Comparison of ENCODE assay signal across 18 cellular contexts in genomic region chr9:137404971-137405584, GRCh38. TPM values are rescaled to one million over a fixed set of nuclear protein-coding genes. Genes with fewer than 3 reads are reported as not detected.
A peak's percentile ranks its signal among the peaks of the same experiment; 100 is the strongest.
DNase-seq lines count a peak whose midpoint lies in the region; ATAC-seq, FAIRE-seq and TF ChIP-seq lines count a peak whose summit lies in the region.
"Had no signal": no experiment of that assay in that cellular context is flagged by ENCODE, and none has a peak within 500 bp of the region (broad histone marks: within the 10 kb centered on the region; RNA-seq: fewer than 3 reads in every experiment).

No MANE protein-coding gene starts in this region.

- peaks cover 8% of the 10 kb centered on the region; the same call in 2 of the 3 replicates for H3K79me2 ChIP-seq in K562 (ENCODE audit: control insufficient read depth, insufficient read depth, low read length)

- H3K27ac Mint-ChIP-seq in CD8-positive, alpha-beta memory T cell, result no peak overlapping the region
- H3K27ac Mint-ChIP-seq: CD4-positive, alpha-beta memory T cell; GM23338 had no signal

- peaks cover 1 to 4% (median 3%) of the 10 kb centered on the region in 3 donors for H3K4me1 Mint-ChIP-seq in CD8-positive, alpha-beta memory T cell
- H3K4me1 Mint-ChIP-seq: GM23338 had no signal

- WGBS in right cardiac atrium, result 96% methylated on average over 24 of the region's 24 CpGs
- WGBS in heart right ventricle, 2 donors, result 94 to 97% methylated on average over 24 of the region's 24 CpGs
- 82% methylated on average over 8 of the region's 24 CpGs for WGBS in K562 (ENCODE audit: insufficient coverage, low coverage, missing lambda C conversion rate)
- no CpG with 5 or more reads among the region's 24 CpGs for WGBS in neuronal stem cell (ENCODE audit: extremely low coverage in 2 of 2, insufficient read length in 2 of 2, insufficient replicate concordance in 1 of 2), 2 donors

- H3K14ac ChIP-seq in neuronal stem cell (ENCODE audit: low read length), result no peak overlapping the region

- H3K9me1 ChIP-seq in K562 (ENCODE audit: control insufficient read depth, insufficient read depth, low read length), result no peaks in the 10 kb centered on the region

- no peak for FAIRE-seq in K562 (lab: Jason Lieb, UNC)
- FAIRE-seq: A549 had no signal

- H3K27me3 Mint-ChIP-seq in CD8-positive, alpha-beta memory T cell, result peaks cover 0 to 2% of the 10 kb centered on the region in 2 donors

- peak overlapping the region; percentile 52 for H3K18ac ChIP-seq in neuronal stem cell (ENCODE audit: low read length)

- H3K9ac ChIP-seq in K562 (ENCODE audit: insufficient read depth in 1 of 2, low read depth in 2 of 2, low read length in 2 of 2) (peak overlapping the region in 1 of 2 experiments; percentile 52; a peak in 2 of 4 replicates), neuronal stem cell (ENCODE audit: low read depth, low read length, poor library complexity) (no peak overlapping the region)
- H3K9ac ChIP-seq: BLaER1 had no signal

- POLR2A ChIA-PET in HEK293 (lab: Yijun Ruan, JAX) (interaction anchor here (0.6 to 1.5 kb wide), 2 partner anchors 9 to 18 kb away, joined by 4 to 5 read pairs; partner anchors contain the start of genes EXD3 and NOXA1), K562 (lab: Yijun Ruan, JAX) (no interaction called here)
- POLR2A ChIA-PET in CD8-positive, alpha-beta memory T cell (lab: Charles Lee), result no interaction called here

- peak overlapping the region; percentile 89 for H2AK5ac ChIP-seq in neuronal stem cell (ENCODE audit: low read depth, low read length)

- no peak overlapping the region for H3K27ac ChIP-seq in right cardiac atrium (ENCODE audit: low read length)
- no peak overlapping the region for H3K27ac ChIP-seq in heart right ventricle
- H3K27ac ChIP-seq in HEK293 (ENCODE audit: extremely low read depth, low read depth, low read length), result no peak overlapping the region
- no peak overlapping the region for H3K27ac ChIP-seq in K562 (ENCODE audit: extremely low read depth, low read depth, low read length)
- H3K27ac ChIP-seq in neuronal stem cell (replicated peaks; ENCODE audit: low read length), result no peak overlapping the region
- H3K27ac ChIP-seq in CD8-positive, alpha-beta memory T cell (ENCODE audit: low read depth, low read length), result no peak overlapping the region
- H3K27ac ChIP-seq: BLaER1, HL-60 had no signal

- H4K8ac ChIP-seq in neuronal stem cell (ENCODE audit: low read depth, low read length), result no peak overlapping the region

- no peak overlapping the region for H2BK15ac ChIP-seq in neuronal stem cell (ENCODE audit: low read length)

- in situ Hi-C loops in K562 (cut with MboI), result no loop called here

- H2AFZ ChIP-seq in K562 (ENCODE audit: low read depth, low read length), result no peak overlapping the region
- no peak overlapping the region for H2AFZ ChIP-seq in neuronal stem cell (ENCODE audit: low read length)
- H2AFZ ChIP-seq: GM23338 had no signal

- ATAC-seq in right cardiac atrium (no peak), heart right ventricle (no peak), K562 (no peak)
- ATAC-seq: A549, GM23338 had no signal

- intact Hi-C loops in right cardiac atrium (cut with DNase I), result loop anchor here in 3 of 4 donors (5.0 to 10.0 kb wide), 3 partner anchors 100 to 108 kb away; partner anchors contain the start of gene NRARP (in 2 of the 3)
- intact Hi-C loops in heart right ventricle (cut with DNase I), result loop anchor here in 6 of 10 donors (5.0 kb wide), 2 partner anchors 103 to 113 kb away; partner anchors contain the start of gene NRARP (in 3 of the 6)
- intact Hi-C loops in K562 (cut with micrococcal nuclease), result no loop called here

- no peak for TF ChIP-seq POLR2A in K562 (conservative IDR thresholded peaks at IDR 0.05)

- no peaks in the 10 kb centered on the region for H3K9me3 ChIP-seq in right cardiac atrium (ENCODE audit: control insufficient read depth, low read length)
- no peaks in the 10 kb centered on the region for H3K9me3 ChIP-seq in heart right ventricle
- no peaks in the 10 kb centered on the region for H3K9me3 ChIP-seq in HEK293 (ENCODE audit: control insufficient read depth, insufficient read depth, low read depth, low read length)
- 0 out of 2 replicates have a peak, but pooled peaks cover 7% of the 10 kb centered on the region for H3K9me3 ChIP-seq in K562 (replicated peaks; ENCODE audit: control insufficient read depth, insufficient read depth, low read depth, low read length)
- H3K9me3 ChIP-seq in neuronal stem cell (replicated peaks in 1 of 2; ENCODE audit: control insufficient read depth in 2 of 2, insufficient read depth in 1 of 2, low read depth in 1 of 2, low read length in 2 of 2), result peaks cover 0 to 2% of the 10 kb centered on the region in 2 donors
- H3K9me3 ChIP-seq in CD8-positive, alpha-beta memory T cell (ENCODE audit: low read length), result no peaks in the 10 kb centered on the region
- H3K9me3 ChIP-seq: A549 had no signal

- peak in 2 of 3 donors; percentile 41 to 55 for DNase-seq in right cardiac atrium
- DNase-seq in heart right ventricle, result no peak
- DNase-seq in K562 (ENCODE audit: extremely low read depth in 1 of 4, low spot score in 3 of 4), result no peak
- DNase-seq in neuronal stem cell (ENCODE audit: low spot score), result no peak
- DNase-seq in A172 (ENCODE audit: low spot score), result no peak
- DNase-seq in CD8-positive, alpha-beta memory T cell, result no peak
- DNase-seq in NCI-H82 treated with DMSO at 0.1 percent for 48 hours (lab: John Stamatoyannopoulos, UW; ENCODE audit: unreplicated experiment), result no peak
- DNase-seq: AML-193; Calu3; CD4-positive, alpha-beta memory T cell; DMS79 treated with DMSO at 0.1 percent for 48 hours had no signal

- H3K4ac ChIP-seq in neuronal stem cell (ENCODE audit: low read length), result no peak overlapping the region

- H4K20me1 ChIP-seq in K562 (replicated peaks; ENCODE audit: control insufficient read depth, insufficient read depth, low read length), result no peaks in the 10 kb centered on the region

- H3K23ac ChIP-seq in neuronal stem cell (ENCODE audit: low read depth, low read length, poor library complexity), result no peak overlapping the region

- TF ChIP-seq EP300 in K562 (IDR thresholded peaks at IDR 0.05; ENCODE audit: low read length), result no peak

- no peak overlapping the region for H4K91ac ChIP-seq in neuronal stem cell (ENCODE audit: low read depth, low read length, poor library complexity)

- H2BK5ac ChIP-seq in neuronal stem cell (ENCODE audit: low read length), result peak overlapping the region; percentile 24

- H3K4me2 ChIP-seq in K562 (ENCODE audit: insufficient read depth, low read length) (peak overlapping the region; percentile 29; the same call in 1 of the 2 replicates), neuronal stem cell (ENCODE audit: insufficient read depth, low read length, poor library complexity, severe bottlenecking) (no peak overlapping the region)
- H3K4me2 ChIP-seq: A549, BLaER1, GM23338 had no signal

- TF ChIP-seq CTCF in heart right ventricle (IDR thresholded peaks at IDR 0.05), result no peak
- TF ChIP-seq CTCF in HEK293 (tag by site-specific recombination; IDR thresholded peaks at IDR 0.05), result no peak
- TF ChIP-seq CTCF in K562 (IDR thresholded peaks at IDR 0.05 in 2 of 3, conservative IDR thresholded peaks at IDR 0.05 in 1 of 3; ENCODE audit: insufficient read depth in 2 of 3, low read depth in 1 of 3, low read length in 3 of 3), result no peak

- no peak for TF ChIP-seq RAD21 in K562 (CRISPR knock-in tag; conservative IDR thresholded peaks at IDR 0.05 in 1 of 2, IDR thresholded peaks at IDR 0.05 in 1 of 2)

- peaks cover 9% of the 10 kb centered on the region for H3K79me1 ChIP-seq in neuronal stem cell (ENCODE audit: low read depth, low read length)

- H2BK12ac ChIP-seq in neuronal stem cell (ENCODE audit: low read length), result peak overlapping the region; percentile 22

- H3K4me3 Mint-ChIP-seq in CD8-positive, alpha-beta memory T cell, result no peak overlapping the region
- H3K4me3 Mint-ChIP-seq: GM23338 had no signal

- H3K36me3 Mint-ChIP-seq in CD8-positive, alpha-beta memory T cell, result peaks cover 0 to 9% (median 8%) of the 10 kb centered on the region in 3 donors

- H3K27me3 ChIP-seq in right cardiac atrium (ENCODE audit: control insufficient read depth, insufficient read depth) (no peaks in the 10 kb centered on the region), heart right ventricle (peaks cover 0 to 22% (median 0%) of the 10 kb centered on the region in 7 donors), K562 (ENCODE audit: control insufficient read depth in 2 of 2, insufficient read depth in 2 of 2, low read length in 2 of 2) (no peaks in the 10 kb centered on the region), neuronal stem cell (ENCODE audit: control insufficient read depth in 3 of 3, insufficient read depth in 3 of 3, low read depth in 1 of 3, low read length in 3 of 3) (peaks cover 0 to 5% (median 0%) of the 10 kb centered on the region in 3 experiments)
- no peaks in the 10 kb centered on the region for H3K27me3 ChIP-seq in CD8-positive, alpha-beta memory T cell (ENCODE audit: insufficient read depth, low read length, poor library complexity, severe bottlenecking)

- no peaks in the 10 kb centered on the region for H3K9me3 Mint-ChIP-seq in CD8-positive, alpha-beta memory T cell
- H3K9me3 Mint-ChIP-seq: CD4-positive, alpha-beta memory T cell had no signal

- no TSS peak for BruUV-seq in K562 (replicated peaks; lab: Mats Ljungman, UMichigan)

- CTCF ChIA-PET in HEK293 (lab: Yijun Ruan, JAX) (interaction anchor here (0.6 to 0.9 kb wide), 3 partner anchors 9 to 1142 kb away, joined by 3 read pairs; no protein-coding TSS in a partner anchor), K562 (lab: Yijun Ruan, JAX; ENCODE audit: low intra/inter-chr PET ratio) (no interaction called here)
- CTCF ChIA-PET in CD8-positive, alpha-beta memory T cell (lab: Charles Lee), result no interaction called here

- H3K36me3 ChIP-seq in heart right ventricle, result no peaks in the 10 kb centered on the region
- H3K36me3 ChIP-seq in HEK293 (ENCODE audit: control insufficient read depth in 2 of 2, insufficient read depth in 1 of 2, low read length in 2 of 2), result no peaks in the 10 kb centered on the region
- H3K36me3 ChIP-seq in K562 (ENCODE audit: control insufficient read depth, insufficient read depth, low read length), result no peaks in the 10 kb centered on the region
- peaks cover 0 to 3% of the 10 kb centered on the region in 2 donors for H3K36me3 ChIP-seq in neuronal stem cell (replicated peaks in 1 of 2; ENCODE audit: control insufficient read depth in 2 of 2, insufficient read depth in 2 of 2, low read length in 2 of 2)
- H3K36me3 ChIP-seq in CD8-positive, alpha-beta memory T cell (ENCODE audit: insufficient read depth, low read length), result no peaks in the 10 kb centered on the region

- no peak overlapping the region for H2BK120ac ChIP-seq in neuronal stem cell (ENCODE audit: low read depth, low read length)

- no peaks in the 10 kb centered on the region for H3K4me1 ChIP-seq in right cardiac atrium (ENCODE audit: control insufficient read depth, insufficient read depth, low read length)
- peaks cover 6 to 31% (median 20%) of the 10 kb centered on the region in 9 donors for H3K4me1 ChIP-seq in heart right ventricle
- H3K4me1 ChIP-seq in HEK293 (ENCODE audit: control insufficient read depth, insufficient read depth, low read length), result no peaks in the 10 kb centered on the region
- H3K4me1 ChIP-seq in K562 (replicated peaks in 1 of 2; ENCODE audit: control insufficient read depth in 2 of 2, insufficient read depth in 2 of 2, low read length in 2 of 2), result peaks cover 7 to 54% of the 10 kb centered on the region in 2 experiments; a peak in 4 of 5 replicates
- H3K4me1 ChIP-seq in neuronal stem cell (ENCODE audit: control insufficient read depth in 2 of 2, insufficient read depth in 1 of 2, low read depth in 1 of 2, low read length in 2 of 2), result peaks cover 10 to 11% of the 10 kb centered on the region in 2 donors
- peaks cover 6% of the 10 kb centered on the region for H3K4me1 ChIP-seq in CD8-positive, alpha-beta memory T cell (ENCODE audit: insufficient read depth, low read length)

- H3K4me3 ChIP-seq in right cardiac atrium (ENCODE audit: low read length) (no peak overlapping the region), heart right ventricle (no peak overlapping the region), HEK293 (ENCODE audit: low read depth, low read length) (no peak overlapping the region), K562 (no peak overlapping the region), neuronal stem cell (ENCODE audit: low read length in 2 of 2) (no peak overlapping the region)
- H3K4me3 ChIP-seq in CD8-positive, alpha-beta memory T cell (ENCODE audit: low read length), result no peak overlapping the region
- H3K4me3 ChIP-seq: A549, BLaER1, GM23338 had no signal

RNA-seq across cellular contexts. Expression of gene EXD3, which starts 17.9 kb away (rescaled TPM):
- total RNA-seq in right cardiac atrium (10 to 100 TPM in 2 of 4 donors, 1 to 10 TPM in 2; 7.9 to 13.4 (median 11.1) TPM), heart right ventricle (10 to 100 TPM in 3 of 10 donors, 1 to 10 TPM in 7; 7.8 to 14.0 (median 9.2) TPM), K562 (2014; rRNA removed) (6.5 and 6.7 TPM in 2 replicates), K562 (2014; rRNA removed; fragmentation: Illumina TruSeq; extraction: Trizol) (1.3 and 1.5 TPM in 2 replicates), K562 (2015; rRNA removed; fragmentation: Illumina TruSeq; extraction: Trizol) (3.3 and 3.4 TPM in 2 replicates), K562 (2021) (11.7 and 12.5 TPM in 2 replicates)
- polyA plus RNA-seq in right cardiac atrium (14.6 TPM), heart right ventricle (10 to 100 TPM in 1 of 2 donors, 1 to 10 TPM in 1; 5.8 to 33.0 TPM), K562 (2011; rRNA removed) (3.9 and 8.0 TPM in 2 replicates), K562 (2014; fragmentation: Illumina TruSeq; extraction: Trizol) (5.6 and 8.5 TPM in 2 replicates), K562 (2014; fragmentation: Nextera tagmentation; extraction: Ambion mirVana) (under 1 TPM; 0.29 to 0.35 TPM), K562 (2014; rRNA removed) (8.6 and 10.2 TPM in 2 replicates)
- total RNA-seq in K562 (2011; cell fraction: chromatin; rRNA removed; ENCODE audit: low replicate concordance), result 17.3 and 38.8 TPM in 2 replicates
- 26.5 and 29.7 TPM in 2 replicates for total RNA-seq in K562 (2011; cell fraction: nucleolus; rRNA removed)
- 17.2 and 17.5 TPM in 2 replicates for total RNA-seq in K562 (2011; cell fraction: nucleoplasm; rRNA removed)
- polyA plus RNA-seq in K562 (2011; cell fraction: cytosol; rRNA removed), result 5.1 and 8.7 TPM in 2 replicates
- 60.2 and 73.6 TPM in 2 replicates for polyA plus RNA-seq in K562 (2011; cell fraction: nucleus; rRNA removed)
- 7.9 and 18.3 TPM in 2 replicates for polyA plus RNA-seq in K562 (2012)
- polyA minus RNA-seq in K562 (2011; rRNA and poly(A)+ RNA removed), result 2.0 and 3.0 TPM in 2 replicates
- polyA minus RNA-seq in K562 (2011; cell fraction: cytosol; rRNA and poly(A)+ RNA removed), result 2.3 and 5.6 TPM in 2 replicates
- polyA minus RNA-seq in K562 (2011; cell fraction: nucleus; rRNA and poly(A)+ RNA removed), result 6.2 and 8.9 TPM in 2 replicates
- 21.1 TPM for polyA plus RNA-seq in neuronal stem cell (2013, experiment 1 of 2)
- 19.9 TPM for polyA plus RNA-seq in neuronal stem cell (2013, experiment 2 of 2)
- total RNA-seq in A172 (2014; rRNA removed; shearing (Covaris generic)), result 3.4 and 9.9 TPM in 2 replicates
- 1 to 10 TPM; 4.8 to 6.6 TPM for total RNA-seq in CD8-positive, alpha-beta memory T cell
- polyA plus RNA-seq in CD8-positive, alpha-beta memory T cell, result 6.7 TPM

RNA-seq across cellular contexts. Expression of gene NOXA1, which starts 18.1 kb away (rescaled TPM):
- total RNA-seq in right cardiac atrium, result 1 to 10 TPM; 3.1 to 7.5 (median 4.5) TPM
- polyA plus RNA-seq in right cardiac atrium, result 4.3 TPM
- 1 to 10 TPM; 2.5 to 5.3 (median 3.0) TPM for total RNA-seq in heart right ventricle
- polyA plus RNA-seq in heart right ventricle, result 10 to 100 TPM in 1 of 2 donors, under 1 TPM in 1; 0.62 to 10.6 TPM
- 0.25 and 0.97 TPM in 2 replicates for total RNA-seq in K562 (2011; cell fraction: chromatin; rRNA removed; ENCODE audit: low replicate concordance)
- total RNA-seq in K562 (2011; cell fraction: nucleolus; rRNA removed), result 1.6 and 1.8 TPM in 2 replicates
- total RNA-seq in K562 (2011; cell fraction: nucleoplasm; rRNA removed), result 0.69 and 0.88 TPM in 2 replicates
- 0.33 and 0.50 TPM in 2 replicates for total RNA-seq in K562 (2014; rRNA removed)
- total RNA-seq in K562 (2014; rRNA removed; fragmentation: Illumina TruSeq; extraction: Trizol), result not detected in 2 replicates
- 0.07 TPM in 1 of 2 replicates, not detected in the other for total RNA-seq in K562 (2015; rRNA removed; fragmentation: Illumina TruSeq; extraction: Trizol)
- total RNA-seq in K562 (2021), result 0.63 and 1.2 TPM in 2 replicates
- 0.11 and 0.22 TPM in 2 replicates for polyA plus RNA-seq in K562 (2011; rRNA removed)
- polyA plus RNA-seq in K562 (2011; cell fraction: cytosol; rRNA removed), result 0.13 and 0.36 TPM in 2 replicates
- 2.8 and 4.7 TPM in 2 replicates for polyA plus RNA-seq in K562 (2011; cell fraction: nucleus; rRNA removed)
- 0.34 and 2.4 TPM in 2 replicates for polyA plus RNA-seq in K562 (2012)
- polyA plus RNA-seq in K562 (2014; fragmentation: Illumina TruSeq; extraction: Trizol), result not detected in 2 replicates
- not detected for polyA plus RNA-seq in K562 (2014; fragmentation: Nextera tagmentation; extraction: Ambion mirVana)
- 0.20 and 0.50 TPM in 2 replicates for polyA plus RNA-seq in K562 (2014; rRNA removed)
- polyA minus RNA-seq in K562 (2011; rRNA and poly(A)+ RNA removed), result not detected in 2 replicates
- not detected in 2 replicates for polyA minus RNA-seq in K562 (2011; cell fraction: cytosol; rRNA and poly(A)+ RNA removed)
- polyA minus RNA-seq in K562 (2011; cell fraction: nucleus; rRNA and poly(A)+ RNA removed), result 0.81 and 1.00 TPM in 2 replicates
- polyA plus RNA-seq in neuronal stem cell (2013, experiment 1 of 2), result 0.61 TPM
- polyA plus RNA-seq in neuronal stem cell (2013, experiment 2 of 2), result 0.64 TPM
- 1.7 and 3.3 TPM in 2 replicates for total RNA-seq in A172 (2014; rRNA removed; shearing (Covaris generic))
- under 1 TPM; 0.66 to 0.74 TPM for total RNA-seq in CD8-positive, alpha-beta memory T cell
- polyA plus RNA-seq in CD8-positive, alpha-beta memory T cell, result 1.3 TPM
- total RNA-seq: HT1080 had no signal

RNA-seq across cellular contexts. Expression of gene ENTPD8, which starts 36.1 kb away (rescaled TPM):
- not detected for total RNA-seq in right cardiac atrium
- not detected for polyA plus RNA-seq in right cardiac atrium
- not detected for total RNA-seq in heart right ventricle
- polyA plus RNA-seq in heart right ventricle, result under 1 TPM; 0.03 to 0.15 TPM
- total RNA-seq in K562 (2011; cell fraction: chromatin; rRNA removed; ENCODE audit: low replicate concordance), result 0.23 and 0.67 TPM in 2 replicates
- total RNA-seq in K562 (2011; cell fraction: nucleolus; rRNA removed), result 0.50 and 0.53 TPM in 2 replicates
- total RNA-seq in K562 (2011; cell fraction: nucleoplasm; rRNA removed), result 0.22 TPM in 1 of 2 replicates, not detected in the other
- 0.16 and 0.27 TPM in 2 replicates for total RNA-seq in K562 (2014; rRNA removed)
- not detected in 2 replicates for total RNA-seq in K562 (2014; rRNA removed; fragmentation: Illumina TruSeq; extraction: Trizol)
- 0.08 TPM in 1 of 2 replicates, not detected in the other for total RNA-seq in K562 (2015; rRNA removed; fragmentation: Illumina TruSeq; extraction: Trizol)
- total RNA-seq in K562 (2021), result 0.13 and 0.18 TPM in 2 replicates
- polyA plus RNA-seq in K562 (2011; rRNA removed), result 0.06 and 0.11 TPM in 2 replicates
- 0.04 and 0.27 TPM in 2 replicates for polyA plus RNA-seq in K562 (2011; cell fraction: cytosol; rRNA removed)
- polyA plus RNA-seq in K562 (2011; cell fraction: nucleus; rRNA removed), result 0.63 and 1.0 TPM in 2 replicates
- 0.12 and 0.16 TPM in 2 replicates for polyA plus RNA-seq in K562 (2012)
- polyA plus RNA-seq in K562 (2014; fragmentation: Illumina TruSeq; extraction: Trizol), result 0.07 TPM in 1 of 2 replicates, not detected in the other
- polyA plus RNA-seq in K562 (2014; fragmentation: Nextera tagmentation; extraction: Ambion mirVana), result not detected
- polyA plus RNA-seq in K562 (2014; rRNA removed), result 0.20 TPM in 1 of 2 replicates, not detected in the other
- not detected in 2 replicates for polyA minus RNA-seq in K562 (2011; rRNA and poly(A)+ RNA removed)
- not detected in 2 replicates for polyA minus RNA-seq in K562 (2011; cell fraction: cytosol; rRNA and poly(A)+ RNA removed)
- polyA minus RNA-seq in K562 (2011; cell fraction: nucleus; rRNA and poly(A)+ RNA removed), result 0.13 and 0.22 TPM in 2 replicates
- polyA plus RNA-seq in neuronal stem cell (2013, experiment 1 of 2), result 0.03 TPM
- 0.04 TPM for polyA plus RNA-seq in neuronal stem cell (2013, experiment 2 of 2)
- 0.83 and 0.98 TPM in 2 replicates for total RNA-seq in A172 (2014; rRNA removed; shearing (Covaris generic))
- total RNA-seq in CD8-positive, alpha-beta memory T cell, result not detected
- polyA plus RNA-seq in CD8-positive, alpha-beta memory T cell, result not detected
- total RNA-seq: CD4-positive, alpha-beta memory T cell; HT1080 had no signal
- polyA plus RNA-seq: CD14-positive monocyte; CD4-positive, alpha-beta memory T cell had no signal

RNA-seq across cellular contexts. Expression of gene NSMF, which starts 54.1 kb away (rescaled TPM):
- 10 to 100 TPM; 12.4 to 21.5 (median 18.6) TPM for total RNA-seq in right cardiac atrium
- 25.5 TPM for polyA plus RNA-seq in right cardiac atrium
- total RNA-seq in heart right ventricle, result 10 to 100 TPM in 4 of 10 donors, 1 to 10 TPM in 6; 5.3 to 17.0 (median 9.0) TPM
- 10 to 100 TPM; 18.3 to 29.3 TPM for polyA plus RNA-seq in heart right ventricle
- total RNA-seq in K562 (2011; cell fraction: chromatin; rRNA removed; ENCODE audit: low replicate concordance), result 47.6 and 128 TPM in 2 replicates
- total RNA-seq in K562 (2011; cell fraction: nucleolus; rRNA removed), result 87.2 and 93.1 TPM in 2 replicates
- total RNA-seq in K562 (2011; cell fraction: nucleoplasm; rRNA removed), result 47.3 and 58.7 TPM in 2 replicates
- total RNA-seq in K562 (2014; rRNA removed), result 49.2 and 60.0 TPM in 2 replicates
- total RNA-seq in K562 (2014; rRNA removed; fragmentation: Illumina TruSeq; extraction: Trizol), result 24.4 and 29.3 TPM in 2 replicates
- 28.2 and 29.1 TPM in 2 replicates for total RNA-seq in K562 (2015; rRNA removed; fragmentation: Illumina TruSeq; extraction: Trizol)
- total RNA-seq in K562 (2021), result 72.0 and 74.5 TPM in 2 replicates
- 44.9 and 71.8 TPM in 2 replicates for polyA plus RNA-seq in K562 (2011; rRNA removed)
- polyA plus RNA-seq in K562 (2011; cell fraction: cytosol; rRNA removed), result 59.2 and 114 TPM in 2 replicates
- 244 and 400 TPM in 2 replicates for polyA plus RNA-seq in K562 (2011; cell fraction: nucleus; rRNA removed)
- polyA plus RNA-seq in K562 (2012), result 38.5 and 48.2 TPM in 2 replicates
- polyA plus RNA-seq in K562 (2014; fragmentation: Illumina TruSeq; extraction: Trizol), result 26.4 and 44.1 TPM in 2 replicates
- under 1 TPM; 0.20 to 0.42 TPM for polyA plus RNA-seq in K562 (2014; fragmentation: Nextera tagmentation; extraction: Ambion mirVana)
- polyA plus RNA-seq in K562 (2014; rRNA removed), result 76.3 and 82.7 TPM in 2 replicates
- 25.2 and 31.9 TPM in 2 replicates for polyA minus RNA-seq in K562 (2011; rRNA and poly(A)+ RNA removed)
- 37.7 and 44.3 TPM in 2 replicates for polyA minus RNA-seq in K562 (2011; cell fraction: cytosol; rRNA and poly(A)+ RNA removed)
- 47.9 and 59.5 TPM in 2 replicates for polyA minus RNA-seq in K562 (2011; cell fraction: nucleus; rRNA and poly(A)+ RNA removed)
- 46.8 TPM for polyA plus RNA-seq in neuronal stem cell (2013, experiment 1 of 2)
- 45.0 TPM for polyA plus RNA-seq in neuronal stem cell (2013, experiment 2 of 2)
- 45.1 and 46.4 TPM in 2 replicates for total RNA-seq in A172 (2014; rRNA removed; shearing (Covaris generic))
- total RNA-seq in CD8-positive, alpha-beta memory T cell, result 10 to 100 TPM; 40.9 to 42.8 TPM
- polyA plus RNA-seq in CD8-positive, alpha-beta memory T cell, result 15.4 TPM

Comparison
In these comparisons a context has a peak if more than half of its experiments do, and no peak if none do; other contexts are left out.
1. DNase-seq: peak in right cardiac atrium (2 of 3); none in heart right ventricle (0 of 2), K562 (0 of 4), neuronal stem cell (single experiment), A172 (single experiment), CD8-positive, alpha-beta memory T cell (0 of 5) and NCI-H82 treated with DMSO at 0.1 percent for 48 hours (single experiment).